7 cellular contexts compared by ENCODE assay signal in the genomic region with DNA sequence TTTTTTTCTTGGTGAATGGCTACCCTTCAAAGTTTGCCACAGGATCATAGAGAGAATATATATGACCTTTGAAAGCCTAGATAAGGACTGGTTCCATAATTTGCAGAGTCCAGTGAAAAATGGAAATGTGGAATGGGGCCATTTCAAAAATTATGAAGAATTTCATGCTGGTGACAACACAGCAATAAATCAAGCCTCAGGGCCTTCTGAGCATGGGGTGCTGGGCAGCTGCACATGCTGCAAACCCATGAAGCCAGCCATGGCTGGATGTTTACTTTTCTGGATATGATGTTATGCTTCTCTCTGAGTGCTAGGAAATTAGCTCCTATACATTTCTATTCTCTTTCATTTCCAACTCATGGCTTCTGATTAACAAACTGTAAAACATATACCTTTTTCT. TPM values are rescaled to one million over a fixed set of nuclear protein-coding genes. Genes with fewer than 3 reads are reported as not detected.
"Had no signal": no experiment of that assay in that cellular context is flagged by ENCODE, and none has a peak within 500 bp of the region (broad histone marks: within the 10 kb centered on the region; RNA-seq: fewer than 3 reads in every experiment).

No MANE protein-coding gene starts in this region.

- H3K27ac Mint-ChIP-seq: IgD-negative memory B cell had no signal

- H3K4me1 Mint-ChIP-seq: IgD-negative memory B cell had no signal

- FAIRE-seq: HepG2, HTR-8/SVneo had no signal

- H3K9me3 Mint-ChIP-seq: IgD-negative memory B cell had no signal

- DNase-seq: IMR-90, KBM-7, KG1 had no signal

- H3K27ac ChIP-seq: HL-60 had no signal

- H3K4me3 Mint-ChIP-seq: IgD-negative memory B cell had no signal

- H3K36me3 Mint-ChIP-seq: IgD-negative memory B cell had no signal

- ATAC-seq: HepG2 had no signal

RNA-seq across cellular contexts. Expression of gene CFI, which starts 56.0 kb away (rescaled TPM):
- polyA plus RNA-seq: IgD-negative memory B cell had no signal
